Comparison of ENCODE assay signal across 8 cellular contexts in genomic region chr4:75848191-75848760, GRCh38. TPM values are rescaled to one million over a fixed set of nuclear protein-coding genes. Genes with fewer than 3 reads are reported as not detected.
A peak's percentile ranks its signal among the peaks of the same experiment; 100 is the strongest.
DNase-seq lines count a peak whose midpoint lies in the region; ATAC-seq, FAIRE-seq and TF ChIP-seq lines count a peak whose summit lies in the region.
"Not testable (repeated sequence)": the region's sequence is repeated elsewhere in the genome, so short reads cannot be mapped to it uniquely, and the experiment has no call there.

No MANE protein-coding gene starts in this region.

- H3K4me1 ChIP-seq in upper lobe of right lung: not testable (repeated sequence)

- peak; percentile 87 for TF ChIP-seq CTCF in HFFc6 (IDR thresholded peaks at IDR 0.05)
- peak; percentile 69 for TF ChIP-seq CTCF in fibroblast of villous mesenchyme (IDR thresholded peaks at IDR 0.05; ENCODE audit: insufficient read depth, low read depth, low read length)
- peak; percentile 67 for TF ChIP-seq CTCF in upper lobe of right lung (IDR thresholded peaks at IDR 0.05)

- H3K9me3 ChIP-seq in upper lobe of right lung: not testable (repeated sequence)

- H3K4me1 Mint-ChIP-seq in HFFc6 (ENCODE audit: low read depth): peaks cover 62% of the 10 kb centered on the region
- H3K4me1 Mint-ChIP-seq in activated T-helper 2 cell treated with anti-CD3 and anti-CD28 coated beads, Interferon-gamma antibody, Interleukin-2, Interleukin-4, amounts not matched to agents 10 μg/mL and 5 μg/mL and 100 μg/mL, durations not matched to agents 14 hours and 24 hours and 36 hours (ENCODE audit: low read depth): peaks cover 10% of the 10 kb centered on the region
- not testable (repeated sequence) for H3K4me1 Mint-ChIP-seq in naive thymus-derived CD8-positive, alpha-beta T cell

- H3K27me3 ChIP-seq in upper lobe of right lung: not testable (repeated sequence)

- peak overlapping the region; percentile 65 for H3K4me3 Mint-ChIP-seq in HFFc6
- H3K4me3 Mint-ChIP-seq in activated T-helper 2 cell treated with anti-CD3 and anti-CD28 coated beads, Interferon-gamma antibody, Interleukin-2, Interleukin-4, amounts not matched to agents 10 μg/mL and 5 μg/mL and 100 μg/mL, durations not matched to agents 14 hours and 24 hours and 36 hours (ENCODE audit: low read depth); naive thymus-derived CD8-positive, alpha-beta T cell: not testable (repeated sequence)

- ATAC-seq in naive thymus-derived CD8-positive, alpha-beta T cell: peak; percentile 79 to 80
- peak; percentile 96 for ATAC-seq in upper lobe of right lung

- FAIRE-seq in RCC 7860 (lab: Jason Lieb, UNC): not testable (repeated sequence)

- H3K27me3 Mint-ChIP-seq in HFFc6 (ENCODE audit: insufficient read depth); activated T-helper 2 cell treated with anti-CD3 and anti-CD28 coated beads, Interferon-gamma antibody, Interleukin-2, Interleukin-4, amounts not matched to agents 10 μg/mL and 5 μg/mL and 100 μg/mL, durations not matched to agents 14 hours and 24 hours and 36 hours (ENCODE audit: low read depth): not testable (repeated sequence)
- peaks cover 3 to 12% (median 6%) of the 10 kb centered on the region in 5 donors for H3K27me3 Mint-ChIP-seq in naive thymus-derived CD8-positive, alpha-beta T cell

- H3K36me3 ChIP-seq in upper lobe of right lung: not testable (repeated sequence)

- POLR2A ChIA-PET in naive thymus-derived CD8-positive, alpha-beta T cell (lab: Charles Lee): not testable (repeated sequence)

- H3K9me3 Mint-ChIP-seq in HFFc6; activated T-helper 2 cell treated with anti-CD3 and anti-CD28 coated beads, Interferon-gamma antibody, Interleukin-2, Interleukin-4, amounts not matched to agents 10 μg/mL and 5 μg/mL and 100 μg/mL, durations not matched to agents 14 hours and 24 hours and 36 hours; naive thymus-derived CD8-positive, alpha-beta T cell: not testable (repeated sequence)

- H3K27ac Mint-ChIP-seq in HFFc6: peak overlapping the region; percentile 71
- not testable (repeated sequence) for H3K27ac Mint-ChIP-seq in activated T-helper 2 cell treated with anti-CD3 and anti-CD28 coated beads, Interferon-gamma antibody, Interleukin-2, Interleukin-4, amounts not matched to agents 10 μg/mL and 5 μg/mL and 100 μg/mL, durations not matched to agents 14 hours and 24 hours and 36 hours; naive thymus-derived CD8-positive, alpha-beta T cell

- not testable (repeated sequence) for H3K27ac ChIP-seq in upper lobe of right lung

- intact Hi-C loops in activated T-helper 2 cell treated with anti-CD3 and anti-CD28 coated beads, Interferon-gamma antibody, Interleukin-2, Interleukin-4, amounts not matched to agents 10 μg/mL and 5 μg/mL and 100 μg/mL, durations not matched to agents 14 hours and 24 hours and 36 hours (cut with micrococcal nuclease): loop anchor here (2.0 to 5.0 kb wide), 2 partner anchors 123 to 976 kb away; partner anchors contain the start of gene USO1
- intact Hi-C loops in upper lobe of right lung (cut with DNase I): not testable (repeated sequence)

- not testable (repeated sequence) for H3K4me3 ChIP-seq in fibroblast of villous mesenchyme (ENCODE audit: low read depth, low read length); upper lobe of right lung

- peak; percentile 71 for DNase-seq in GF-D8 (lab: John Stamatoyannopoulos, UW)
- DNase-seq in HFFc6: peak; percentile 90
- DNase-seq in NCI-H1105 (lab: John Stamatoyannopoulos, UW): peak; percentile 42
- DNase-seq in RCC 7860 (ENCODE audit: low spot score): peak; percentile 65
- peak; percentile 17 for DNase-seq in activated T-helper 2 cell treated with anti-CD3 and anti-CD28 coated beads, Interferon-gamma antibody, Interleukin-2, Interleukin-4, amounts not matched to agents 10 μg/mL and 5 μg/mL and 100 μg/mL, durations not matched to agents 14 hours and 24 hours and 36 hours (ENCODE audit: low spot score)
- peak; percentile 94 for DNase-seq in fibroblast of villous mesenchyme (ENCODE audit: low read depth)
- DNase-seq in naive thymus-derived CD8-positive, alpha-beta T cell: peak in 5 of 10 donors; percentile 10 to 54 (median 35)
- DNase-seq in upper lobe of right lung: peak; percentile 80

- not testable (repeated sequence) for H3K36me3 Mint-ChIP-seq in HFFc6 (ENCODE audit: low read depth); activated T-helper 2 cell treated with anti-CD3 and anti-CD28 coated beads, Interferon-gamma antibody, Interleukin-2, Interleukin-4, amounts not matched to agents 10 μg/mL and 5 μg/mL and 100 μg/mL, durations not matched to agents 14 hours and 24 hours and 36 hours (ENCODE audit: low read depth); naive thymus-derived CD8-positive, alpha-beta T cell

RNA-seq across cellular contexts. Expression of gene PPEF2, which starts 54.0 kb away (rescaled TPM):
- not detected for total RNA-seq in HFFc6 (2021; fragmentation: NEBNext Ultra II Directional; extraction: Animal tissue kit (Norgen Biotek cat#: 25700))
- 0.11 TPM in 1 of 2 replicates, not detected in the other for total RNA-seq in activated T-helper 2 cell treated with anti-CD3 and anti-CD28 coated beads, Interferon-gamma antibody, Interleukin-2, Interleukin-4, amounts not matched to agents 10 μg/mL and 5 μg/mL and 100 μg/mL, durations not matched to agents 14 hours and 24 hours and 36 hours
- total RNA-seq in fibroblast of villous mesenchyme (under 0.01 TPM in 1 of 2 replicates, not detected in the other), upper lobe of right lung (not detected)
- 1 to 10 TPM; 1.6 to 1.8 TPM for total RNA-seq in naive thymus-derived CD8-positive, alpha-beta T cell
- not detected for polyA plus RNA-seq in naive thymus-derived CD8-positive, alpha-beta T cell
